Comparison of ENCODE assay signal across 10 cellular contexts in genomic region chr3:43153189-43154083, GRCh38. TPM values are rescaled to one million over a fixed set of nuclear protein-coding genes. Genes with fewer than 3 reads are reported as not detected.
A peak's percentile ranks its signal among the peaks of the same experiment; 100 is the strongest.
DNase-seq lines count a peak whose midpoint lies in the region; ATAC-seq and TF ChIP-seq lines count a peak whose summit lies in the region.
"Had no signal": no experiment of that assay in that cellular context is flagged by ENCODE, and none has a peak within 500 bp of the region (broad histone marks: within the 10 kb centered on the region; RNA-seq: fewer than 3 reads in every experiment).

No MANE protein-coding gene starts in this region.

- no peak for TF ChIP-seq EP300 in SK-N-SH (IDR thresholded peaks at IDR 0.05; ENCODE audit: borderline replicate concordance in 1 of 2, low read depth in 1 of 2, low read length in 1 of 2)

- H3K4me1 ChIP-seq in SK-N-SH (ENCODE audit: control insufficient read depth in 1 of 2, insufficient read depth in 2 of 2, low read depth in 1 of 2, low read length in 1 of 2), result peaks cover 0 to 10% of the 10 kb centered on the region in 2 experiments; a peak in 2 of 4 replicates

- no peak overlapping the region for H3K27ac Mint-ChIP-seq in activated CD8-positive, alpha-beta T cell treated with anti-CD3 and anti-CD28 coated beads for 36 hours
- no peak overlapping the region for H3K27ac Mint-ChIP-seq in activated naive CD4-positive, alpha-beta T cell treated with anti-CD3 and anti-CD28 coated beads, Interleukin-2, amount 10 ng/mL, durations not matched to agents 7 days and 5 days

- CTCF ChIA-PET in SK-N-SH (lab: Yijun Ruan, JAX), result interaction anchor here (1.0 to 5.1 kb wide), 4 partner anchors 8 to 350 kb away, joined by 3 to 30 read pairs (median 13); no protein-coding TSS in a partner anchor
- CTCF ChIA-PET in activated CD8-positive, alpha-beta T cell treated with anti-CD3 and anti-CD28 coated beads for 36 hours (lab: Charles Lee), result interaction anchor here (1.9 kb wide), 1 partner anchor 9 kb away, joined by 6 read pairs; no protein-coding TSS in a partner anchor
- CTCF ChIA-PET in activated naive CD4-positive, alpha-beta T cell treated with anti-CD3 and anti-CD28 coated beads, Interleukin-2, amount 10 ng/mL, durations not matched to agents 7 days and 5 days (lab: Charles Lee), result interaction anchor here (0.8 to 1.7 kb wide), 3 partner anchors 9 to 191 kb away, joined by 3 to 7 read pairs (median 3); no protein-coding TSS in a partner anchor

- H3K36me3 ChIP-seq in SK-N-SH (replicated peaks in 1 of 2; ENCODE audit: control insufficient read depth in 1 of 2, insufficient read depth in 2 of 2, low read length in 1 of 2), result no peaks in the 10 kb centered on the region

- H3K9me3 Mint-ChIP-seq in activated CD8-positive, alpha-beta T cell treated with anti-CD3 and anti-CD28 coated beads for 36 hours, result no peaks in the 10 kb centered on the region
- H3K9me3 Mint-ChIP-seq in activated naive CD4-positive, alpha-beta T cell treated with anti-CD3 and anti-CD28 coated beads, Interleukin-2, amount 10 ng/mL, durations not matched to agents 7 days and 5 days, result no peaks in the 10 kb centered on the region

- no peaks in the 10 kb centered on the region for H3K27me3 Mint-ChIP-seq in activated CD8-positive, alpha-beta T cell treated with anti-CD3 and anti-CD28 coated beads for 36 hours
- H3K27me3 Mint-ChIP-seq in activated naive CD4-positive, alpha-beta T cell treated with anti-CD3 and anti-CD28 coated beads, Interleukin-2, amount 10 ng/mL, durations not matched to agents 7 days and 5 days, result peaks cover 45% of the 10 kb centered on the region

- H4K20me1 ChIP-seq in SK-N-SH (ENCODE audit: insufficient read depth), result no peaks in the 10 kb centered on the region

- H3F3A ChIP-seq in SK-N-SH (replicated peaks; ENCODE audit: insufficient read depth), result no peaks in the 10 kb centered on the region

- H3K4me3 ChIP-seq in AG10803 (ENCODE audit: low read length) (no peak overlapping the region), SK-N-SH (ENCODE audit: low read depth in 2 of 2, low read length in 1 of 2) (no peak overlapping the region)

- no peaks in the 10 kb centered on the region for H3K9me2 ChIP-seq in SK-N-SH

- TF ChIP-seq CTCF in AG10803 (conservative IDR thresholded peaks at IDR 0.05; ENCODE audit: low read length) (peak; percentile 21), SK-N-SH (IDR thresholded peaks at IDR 0.05) (no peak), omental fat pad (IDR thresholded peaks at IDR 0.05) (no peak)
- no peak for TF ChIP-seq CTCF in activated CD8-positive, alpha-beta T cell treated with anti-CD3 and anti-CD28 coated beads for 36 hours (IDR thresholded peaks at IDR 0.05)

- TF ChIP-seq RAD21 in SK-N-SH (IDR thresholded peaks at IDR 0.05; ENCODE audit: low read length), result no peak

- peaks cover 19% of the 10 kb centered on the region for H3K4me1 Mint-ChIP-seq in activated CD8-positive, alpha-beta T cell treated with anti-CD3 and anti-CD28 coated beads for 36 hours (ENCODE audit: low read depth)
- H3K4me1 Mint-ChIP-seq in activated naive CD4-positive, alpha-beta T cell treated with anti-CD3 and anti-CD28 coated beads, Interleukin-2, amount 10 ng/mL, durations not matched to agents 7 days and 5 days, result peaks cover 12% of the 10 kb centered on the region

- peak; percentile 64 for ATAC-seq in omental fat pad (ENCODE audit: low FRiP score)
- no peak for ATAC-seq in activated CD8-positive, alpha-beta T cell treated with anti-CD3 and anti-CD28 coated beads for 36 hours
- ATAC-seq: stimulated activated naive CD8-positive, alpha-beta T cell treated with anti-CD3 and anti-CD28 coated beads, Interleukin-15, Interleukin-2, amounts not matched to agents 100 U/mL and 50 U/mL, for 24 hours had no signal

- no peak overlapping the region for H3K4me3 Mint-ChIP-seq in activated CD8-positive, alpha-beta T cell treated with anti-CD3 and anti-CD28 coated beads for 36 hours
- no peak overlapping the region for H3K4me3 Mint-ChIP-seq in activated naive CD4-positive, alpha-beta T cell treated with anti-CD3 and anti-CD28 coated beads, Interleukin-2, amount 10 ng/mL, durations not matched to agents 7 days and 5 days

- H3K9ac ChIP-seq in SK-N-SH, result no peak overlapping the region

- H3K4me2 ChIP-seq in SK-N-SH, result no peak overlapping the region

- no peaks in the 10 kb centered on the region for H3K36me3 Mint-ChIP-seq in activated CD8-positive, alpha-beta T cell treated with anti-CD3 and anti-CD28 coated beads for 36 hours (ENCODE audit: low read depth)
- H3K36me3 Mint-ChIP-seq in activated naive CD4-positive, alpha-beta T cell treated with anti-CD3 and anti-CD28 coated beads, Interleukin-2, amount 10 ng/mL, durations not matched to agents 7 days and 5 days, result peaks cover 2% of the 10 kb centered on the region

- intact Hi-C loops in activated CD8-positive, alpha-beta T cell treated with anti-CD3 and anti-CD28 coated beads for 36 hours (cut with micrococcal nuclease), result no loop called here

- H2AFZ ChIP-seq in SK-N-SH (ENCODE audit: low read depth), result no peak overlapping the region

- H3K27me3 ChIP-seq in SK-N-SH (ENCODE audit: insufficient read depth), result peaks cover 3% of the 10 kb centered on the region; the same call in 1 of the 2 replicates

- 62% methylated on average over 19 of the region's 19 CpGs for WGBS in SK-N-SH (ENCODE audit: low lambda C conversion rate)

- no peaks in the 10 kb centered on the region for H3K9me3 ChIP-seq in SK-N-SH

- peak; percentile 91 for DNase-seq in AG10803 (ENCODE audit: low read depth)
- DNase-seq in SK-N-SH, result no peak
- peak; percentile 42 for DNase-seq in globus pallidus (ENCODE audit: low spot score)
- DNase-seq in omental fat pad (ENCODE audit: low spot score), result no peak
- no peak for DNase-seq in activated CD8-positive, alpha-beta T cell treated with anti-CD3 and anti-CD28 coated beads for 36 hours
- no peak for DNase-seq in HuH-7.5 (ENCODE audit: low spot score)
- no peak for DNase-seq in activated naive CD4-positive, alpha-beta T cell treated with anti-CD3 and anti-CD28 coated beads, Interleukin-2, amount 10 ng/mL, durations not matched to agents 7 days and 5 days
- no peak for DNase-seq in stimulated activated CD8-positive, alpha-beta memory T cell treated with anti-CD3 and anti-CD28 coated beads, Interleukin-4, amount 100 ng/mL, for 48 hours
- DNase-seq: stimulated activated naive CD8-positive, alpha-beta T cell treated with anti-CD3 and anti-CD28 coated beads, Interleukin-15, Interleukin-2, amounts not matched to agents 100 U/mL and 50 U/mL, for 24 hours had no signal

- no peaks in the 10 kb centered on the region for H3K79me2 ChIP-seq in SK-N-SH (ENCODE audit: insufficient read depth)

- no peak overlapping the region for H3K27ac ChIP-seq in SK-N-SH (ENCODE audit: low read depth in 2 of 2, low read length in 1 of 2)
- H3K27ac ChIP-seq: C4-2B had no signal

- POLR2A ChIA-PET in SK-N-SH (lab: Yijun Ruan, JAX), result no interaction called here
- POLR2A ChIA-PET in activated CD8-positive, alpha-beta T cell treated with anti-CD3 and anti-CD28 coated beads for 36 hours (lab: Charles Lee), result interaction anchor here (1.0 kb wide), 1 partner anchor 27 kb away, joined by 3 read pairs; no protein-coding TSS in a partner anchor

TF ChIP-seq in SK-N-SH, 30 proteins besides CTCF, POLR2A, EP300 and RAD21:
- TF ChIP-seq SIN3A (IDR thresholded peaks at IDR 0.05; ENCODE audit: borderline replicate concordance, low read depth, low read length) (no peak), JUND (IDR thresholded peaks at IDR 0.05) (0 out of 2 replicates have a peak, but pooled peaks have one; percentile 23), FOSL2 (IDR thresholded peaks at IDR 0.05; ENCODE audit: borderline replicate concordance, low read depth) (0 out of 2 replicates have a peak, but pooled peaks have one; percentile 22), NFIC (IDR thresholded peaks at IDR 0.05; ENCODE audit: borderline replicate concordance) (peak; percentile 27; the same call in 1 of the 2 replicates)

RNA-seq across cellular contexts. Expression of gene POMGNT2, which starts 47.6 kb away (rescaled TPM):
- 18.5 and 20.6 TPM in 2 replicates for polyA plus RNA-seq in SK-N-SH (2012; rRNA removed)
- polyA plus RNA-seq in SK-N-SH (2012; cell fraction: cytosol; rRNA removed), result 9.4 and 16.1 TPM in 2 replicates
- 10.9 and 11.5 TPM in 2 replicates for polyA plus RNA-seq in SK-N-SH (2012; cell fraction: nucleus; rRNA removed)
- 10 to 100 TPM; 13.0 to 19.6 (median 15.9) TPM for total RNA-seq in omental fat pad
- 10 to 100 TPM; 11.9 to 12.0 TPM for total RNA-seq in activated CD8-positive, alpha-beta T cell treated with anti-CD3 and anti-CD28 coated beads for 36 hours

Comparison
In these comparisons a context has a peak if more than half of its experiments do, and no peak if none do; other contexts are left out.
1. DNase-seq: peak in AG10803 (single experiment) and globus pallidus (single experiment); none in SK-N-SH (single experiment), omental fat pad (single experiment), activated CD8-positive, alpha-beta T cell treated with anti-CD3 and anti-CD28 coated beads for 36 hours (single experiment), HuH-7.5 (single experiment), activated naive CD4-positive, alpha-beta T cell treated with anti-CD3 and anti-CD28 coated beads, Interleukin-2, amount 10 ng/mL, durations not matched to agents 7 days and 5 days (single experiment) and stimulated activated CD8-positive, alpha-beta memory T cell treated with anti-CD3 and anti-CD28 coated beads, Interleukin-4, amount 100 ng/mL, for 48 hours (single experiment).